9 cellular contexts compared by ENCODE assay signal in genomic region chr17:55513885-55514590, GRCh38. TPM values are rescaled to one million over a fixed set of nuclear protein-coding genes. Genes with fewer than 3 reads are reported as not detected.
A peak's percentile ranks its signal among the peaks of the same experiment; 100 is the strongest.
DNase-seq lines count a peak whose midpoint lies in the region; ATAC-seq and TF ChIP-seq lines count a peak whose summit lies in the region.
"Had no signal": no experiment of that assay in that cellular context is flagged by ENCODE, and none has a peak within 500 bp of the region (broad histone marks: within the 10 kb centered on the region; RNA-seq: fewer than 3 reads in every experiment).

No MANE protein-coding gene starts in this region.

- intact Hi-C loops in Right ventricle myocardium superior (cut with DNase I): loop anchor here (5.0 to 10.0 kb wide), 3 partner anchors 99 to 522 kb away; no protein-coding TSS in a partner anchor
- intact Hi-C loops in aorta (cut with DNase I): loop anchor here in 1 of 2 donors (10.0 kb wide), 1 partner anchor 149 kb away; no protein-coding TSS in a partner anchor

- H3K9me3 ChIP-seq in aorta (ENCODE audit: control insufficient read depth, low read length): no peaks in the 10 kb centered on the region

- 6 to 7% methylated on average over 5 of the region's 5 CpGs for WGBS in aorta, 2 donors

- no peaks in the 10 kb centered on the region for H3K36me3 Mint-ChIP-seq in activated naive CD4-positive, alpha-beta T cell treated with anti-CD3 and anti-CD28 coated beads, Interleukin-2, amount 10 ng/mL, durations not matched to agents 7 days and 5 days

- H3K27me3 Mint-ChIP-seq in activated naive CD4-positive, alpha-beta T cell treated with anti-CD3 and anti-CD28 coated beads, Interleukin-2, amount 10 ng/mL, durations not matched to agents 7 days and 5 days: peaks cover 8% of the 10 kb centered on the region

- ATAC-seq in SK-N-SH treated with all-trans-retinoic acid at 6 μM for 48 hours: peak; percentile 87
- peak; percentile 91 for ATAC-seq in Right ventricle myocardium superior (ENCODE audit: poor library complexity)
- ATAC-seq in aorta (ENCODE audit: low FRiP score): peak; percentile 78

- H3K4me1 Mint-ChIP-seq in activated naive CD4-positive, alpha-beta T cell treated with anti-CD3 and anti-CD28 coated beads, Interleukin-2, amount 10 ng/mL, durations not matched to agents 7 days and 5 days: peaks cover 5% of the 10 kb centered on the region

- DNase-seq in Daoy (ENCODE audit: low read depth) (peak; percentile 48), H7 (peak; percentile 37), MV-4-11 (lab: John Stamatoyannopoulos, UW) (peak; percentile 51), Right ventricle myocardium superior (peak; percentile 69), putamen (ENCODE audit: low spot score) (peak; percentile 71), aorta (peak; percentile 59 to 81)
- DNase-seq in activated naive CD4-positive, alpha-beta T cell treated with anti-CD3 and anti-CD28 coated beads, Interleukin-2, amount 10 ng/mL, durations not matched to agents 7 days and 5 days: peak; percentile 77

- H3K4me3 Mint-ChIP-seq in activated naive CD4-positive, alpha-beta T cell treated with anti-CD3 and anti-CD28 coated beads, Interleukin-2, amount 10 ng/mL, durations not matched to agents 7 days and 5 days: no peak overlapping the region

- no peaks in the 10 kb centered on the region for H3K4me1 ChIP-seq in aorta (ENCODE audit: control insufficient read depth in 1 of 2, insufficient read depth in 2 of 2, low read length in 2 of 2)

- no peak overlapping the region for H3K27ac Mint-ChIP-seq in activated naive CD4-positive, alpha-beta T cell treated with anti-CD3 and anti-CD28 coated beads, Interleukin-2, amount 10 ng/mL, durations not matched to agents 7 days and 5 days

- H3K4me3 ChIP-seq in H7 (ENCODE audit: insufficient read depth, low read depth, low read length): no peak overlapping the region
- no peak overlapping the region for H3K4me3 ChIP-seq in aorta (ENCODE audit: low read length in 2 of 2)

- H3K36me3 ChIP-seq in H7 (replicated peaks; ENCODE audit: control insufficient read depth, insufficient read depth, low read length): no peaks in the 10 kb centered on the region
- no peaks in the 10 kb centered on the region for H3K36me3 ChIP-seq in aorta (ENCODE audit: control insufficient read depth in 1 of 2, insufficient read depth in 2 of 2, low read length in 1 of 2)

- CTCF ChIA-PET in activated naive CD4-positive, alpha-beta T cell treated with anti-CD3 and anti-CD28 coated beads, Interleukin-2, amount 10 ng/mL, durations not matched to agents 7 days and 5 days (lab: Charles Lee): interaction anchor here (0.7 to 2.9 kb wide), 17 partner anchors 13 to 521 kb away, joined by 3 to 33 read pairs (median 3); no protein-coding TSS in a partner anchor

- no peaks in the 10 kb centered on the region for H3K9me3 Mint-ChIP-seq in activated naive CD4-positive, alpha-beta T cell treated with anti-CD3 and anti-CD28 coated beads, Interleukin-2, amount 10 ng/mL, durations not matched to agents 7 days and 5 days

- H3K27me3 ChIP-seq in H7 (ENCODE audit: control insufficient read depth, insufficient read depth, low read length): no peaks in the 10 kb centered on the region
- H3K27me3 ChIP-seq in aorta (ENCODE audit: control insufficient read depth in 1 of 2, insufficient read depth in 2 of 2, low read length in 1 of 2): peaks cover 0 to 2% of the 10 kb centered on the region in 2 donors

- H3K27ac ChIP-seq in aorta (ENCODE audit: low read depth in 1 of 2, low read length in 2 of 2): no peak overlapping the region

TF ChIP-seq in SK-N-SH treated with all-trans-retinoic acid at 6 μM for 48 hours, 23 proteins besides CTCF, POLR2A, EP300 and RAD21:
- TF ChIP-seq TSHZ2 (CRISPR knock-in tag; IDR thresholded peaks at IDR 0.05): no peak
- TF ChIP-seq CSDC2 (CRISPR knock-in tag; IDR thresholded peaks at IDR 0.05): no peak
- no peak for TF ChIP-seq ZFP3 (CRISPR knock-in tag; IDR thresholded peaks at IDR 0.05)
- no peak for TF ChIP-seq TCF4 (CRISPR knock-in tag; IDR thresholded peaks at IDR 0.05; ENCODE audit: borderline replicate concordance)
- no peak for TF ChIP-seq PPARA (CRISPR knock-in tag; IDR thresholded peaks at IDR 0.05; ENCODE audit: borderline replicate concordance)
- no peak for TF ChIP-seq BACH2 (CRISPR knock-in tag; IDR thresholded peaks at IDR 0.05; ENCODE audit: borderline replicate concordance)
- TF ChIP-seq CREB5 (CRISPR knock-in tag; IDR thresholded peaks at IDR 0.05; ENCODE audit: low read depth): no peak
- TF ChIP-seq CSRNP3 (CRISPR knock-in tag; IDR thresholded peaks at IDR 0.05): no peak
- TF ChIP-seq ZFP30 (CRISPR knock-in tag; IDR thresholded peaks at IDR 0.05): no peak
- TF ChIP-seq ZNF565 (CRISPR knock-in tag; conservative IDR thresholded peaks at IDR 0.05; ENCODE audit: low read depth): no peak

RNA-seq across cellular contexts. Expression of gene SMIM36, which starts 2.8 kb away (rescaled TPM):
- total RNA-seq in Daoy (2014; rRNA removed; shearing (Covaris generic)): not detected in 2 replicates
- not detected in 2 replicates for total RNA-seq in H7 (2014; rRNA removed; shearing (Covaris generic))
- total RNA-seq in Right ventricle myocardium superior (not detected), aorta (not detected)
- polyA plus RNA-seq in aorta: not detected
- total RNA-seq: frontal cortex had no signal
